In genomic region chr13:49602005-49602404, GRCh38 we compare ENCODE assay signal across 22 cellular contexts. TPM values are rescaled to one million over a fixed set of nuclear protein-coding genes. Genes with fewer than 3 reads are reported as not detected.
"Had no signal": no experiment of that assay in that cellular context is flagged by ENCODE, and none has a peak within 500 bp of the region (broad histone marks: within the 10 kb centered on the region; RNA-seq: fewer than 3 reads in every experiment).

No MANE protein-coding gene starts in this region.

- H3K4me1 Mint-ChIP-seq: memory B cell had no signal

- H3K36me3 ChIP-seq: brain microvascular endothelial cell, gastrocnemius medialis, transverse colon had no signal

- H3K36me3 Mint-ChIP-seq: activated naive CD4-positive, alpha-beta T cell treated with anti-CD3 and anti-CD28 coated beads, Interleukin-2, amount 50 U/mL, for 24 hours; memory B cell; stimulated activated naive B cell treated with anti-CD40 and anti-IgM and Interleukin-4, amounts not matched to agents 10 μg/mL and 1 μg/mL and 100 μg/mL, for 72 hours had no signal

- H3K27ac ChIP-seq: brain microvascular endothelial cell, gastrocnemius medialis, transverse colon had no signal

- H3K4me1 ChIP-seq: gastrocnemius medialis had no signal

- ATAC-seq: gastrocnemius medialis; sciatic nerve; stimulated activated naive B cell treated with anti-CD40 and anti-IgM and Interleukin-4, amounts not matched to agents 10 μg/mL and 1 μg/mL and 100 μg/mL, for 72 hours had no signal

- H3K27me3 ChIP-seq: brain microvascular endothelial cell, gastrocnemius medialis, transverse colon had no signal

- DNase-seq: activated CD4-positive, alpha-beta T cell treated with anti-CD3 and anti-CD28 coated beads for 1 hour; activated CD4-positive, alpha-beta T cell treated with anti-CD3 and anti-CD28 coated beads, Interleukin-2, amount 50 U/mL, for 1 hour; activated gamma-delta T cell treated with Interleukin-2 at 50 U/mL for 16 hours; activated T-cell treated with anti-CD3 and anti-CD28 coated beads, Interleukin-2, amount 50 U/mL, for 1 hour; aorta; brain microvascular endothelial cell; caudate nucleus; dermis blood vessel endothelial cell; effector CD8-positive, alpha-beta T cell; gastrocnemius medialis; hypothalamus; posterior cingulate gyrus; stimulated activated CD4-positive, alpha-beta T cell treated with anti-CD3 and anti-CD28 coated beads, Interleukin-15, amount 100 ng/mL, for 24 hours; stimulated activated CD8-positive, alpha-beta memory T cell treated with anti-CD3 and anti-CD28 coated beads, Interleukin-4, amount 100 ng/mL, for 48 hours; stimulated activated naive B cell treated with anti-CD40 and anti-IgM and Interleukin-4, amounts not matched to agents 10 μg/mL and 1 μg/mL and 100 μg/mL, for 72 hours; transverse colon had no signal

- H3K9me3 ChIP-seq: gastrocnemius medialis, transverse colon had no signal

- H3K4me2 ChIP-seq: smooth muscle cell had no signal

- H3K4me3 Mint-ChIP-seq: activated naive CD4-positive, alpha-beta T cell treated with anti-CD3 and anti-CD28 coated beads, Interleukin-2, amount 50 U/mL, for 24 hours; memory B cell; stimulated activated naive B cell treated with anti-CD40 and anti-IgM and Interleukin-4, amounts not matched to agents 10 μg/mL and 1 μg/mL and 100 μg/mL, for 72 hours had no signal

- H3K9me3 Mint-ChIP-seq: activated naive CD4-positive, alpha-beta T cell treated with anti-CD3 and anti-CD28 coated beads, Interleukin-2, amount 50 U/mL, for 24 hours; memory B cell; stimulated activated naive B cell treated with anti-CD40 and anti-IgM and Interleukin-4, amounts not matched to agents 10 μg/mL and 1 μg/mL and 100 μg/mL, for 72 hours had no signal

- H3K4me3 ChIP-seq: gastrocnemius medialis, smooth muscle cell, transverse colon had no signal

- H3K27ac Mint-ChIP-seq: activated naive CD4-positive, alpha-beta T cell treated with anti-CD3 and anti-CD28 coated beads, Interleukin-2, amount 50 U/mL, for 24 hours; memory B cell; stimulated activated naive B cell treated with anti-CD40 and anti-IgM and Interleukin-4, amounts not matched to agents 10 μg/mL and 1 μg/mL and 100 μg/mL, for 72 hours had no signal

- H3K27me3 Mint-ChIP-seq: activated naive CD4-positive, alpha-beta T cell treated with anti-CD3 and anti-CD28 coated beads, Interleukin-2, amount 50 U/mL, for 24 hours; memory B cell; stimulated activated naive B cell treated with anti-CD40 and anti-IgM and Interleukin-4, amounts not matched to agents 10 μg/mL and 1 μg/mL and 100 μg/mL, for 72 hours had no signal

RNA-seq across cellular contexts. Expression of gene ARL11, which starts 26.3 kb away (rescaled TPM):
- total RNA-seq: myocyte, smooth muscle cell had no signal
- polyA plus RNA-seq: neural cell, smooth muscle cell had no signal
